Comparison of ENCODE assay signal across 12 cellular contexts in the genomic region with DNA sequence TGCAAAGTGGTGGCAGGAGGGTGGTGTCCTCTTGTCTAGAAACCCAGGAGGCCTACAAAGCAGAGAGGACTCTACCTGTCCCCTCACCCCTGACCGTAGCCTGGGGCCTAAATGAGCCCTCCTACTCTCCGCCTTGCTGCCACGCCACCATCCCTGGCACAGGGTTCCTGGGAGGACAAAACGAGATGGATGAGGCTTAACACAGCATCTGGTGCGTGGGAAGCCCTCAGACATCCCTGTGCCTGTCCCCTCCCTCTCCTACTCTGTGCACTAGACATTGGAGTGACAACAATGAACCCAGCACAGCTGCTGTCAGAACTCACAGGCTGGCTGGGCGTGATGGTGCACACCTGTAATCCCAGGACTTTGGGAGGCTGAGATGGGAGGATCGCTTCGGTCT. TPM values are rescaled to one million over a fixed set of nuclear protein-coding genes. Genes with fewer than 3 reads are reported as not detected.
DNase-seq lines count a peak whose midpoint lies in the region; ATAC-seq and TF ChIP-seq lines count a peak whose summit lies in the region.
"Had no signal": no experiment of that assay in that cellular context is flagged by ENCODE, and none has a peak within 500 bp of the region (broad histone marks: within the 10 kb centered on the region; RNA-seq: fewer than 3 reads in every experiment).

No MANE protein-coding gene starts in this region.

- ATAC-seq in gastroesophageal sphincter (no peak), gastrocnemius medialis (no peak), HG03354 (IDR thresholded peaks at IDR 0.05; ENCODE audit: poor library complexity, severe bottlenecking, unreplicated experiment) (no peak)

- H3K4me3 ChIP-seq in Caco-2 (ENCODE audit: low read depth, low read length) (no peak overlapping the region), gastroesophageal sphincter (no peak overlapping the region), gastrocnemius medialis (no peak overlapping the region)
- H3K4me3 ChIP-seq: cardiac muscle cell, ovary had no signal

- TF ChIP-seq POLR2A in gastroesophageal sphincter (IDR thresholded peaks at IDR 0.05): no peak
- no peak for TF ChIP-seq POLR2A in gastrocnemius medialis (IDR thresholded peaks at IDR 0.05)

- BruUV-seq in Caco-2 (replicated peaks; lab: Mats Ljungman, UMichigan): no TSS peak

- TF ChIP-seq CTCF in Caco-2 (IDR thresholded peaks at IDR 0.05; ENCODE audit: insufficient read depth in 1 of 2, low read depth in 1 of 2, low read length in 1 of 2, severe bottlenecking in 1 of 2, unreplicated experiment in 1 of 2) (no peak), RWPE1 (conservative IDR thresholded peaks at IDR 0.05; ENCODE audit: low read depth) (no peak), gastroesophageal sphincter (IDR thresholded peaks at IDR 0.05) (no peak), gastrocnemius medialis (IDR thresholded peaks at IDR 0.05 in 4 of 5, conservative IDR thresholded peaks at IDR 0.05 in 1 of 5) (no peak)

- POLR2A ChIA-PET in Caco-2 (lab: Charles Lee) (interaction anchor here (0.7 kb wide), 1 partner anchor 121 kb away, joined by 5 read pairs; no protein-coding TSS in a partner anchor), RWPE1 (lab: Yijun Ruan, JAX; ENCODE audit: low non-redundant PET) (no interaction called here)

- CTCF ChIA-PET in Caco-2 (lab: Charles Lee): interaction anchor here (0.5 to 2.5 kb wide), 27 partner anchors 9 to 257 kb away, joined by 3 to 26 read pairs (median 6); a partner anchor contains a TSS
- CTCF ChIA-PET in RWPE1 (lab: Yijun Ruan, JAX): interaction anchor here (0.6 to 2.5 kb wide), 12 partner anchors 21 to 1306 kb away, joined by 3 to 15 read pairs (median 4); no protein-coding TSS in a partner anchor

- H3K4me1 ChIP-seq in Caco-2: peaks cover 49% of the 10 kb centered on the region
- H3K4me1 ChIP-seq in gastroesophageal sphincter: peaks cover 0 to 30% (median 9%) of the 10 kb centered on the region in 3 donors
- H3K4me1 ChIP-seq in gastrocnemius medialis: peaks cover 11% of the 10 kb centered on the region in 2 donors

- DNase-seq in Caco-2 (no peak), RWPE1 (ENCODE audit: low spot score) (no peak), gastrocnemius medialis (no peak), RKO (ENCODE audit: low spot score) (no peak), cerebellum (ENCODE audit: low spot score) (no peak)
- DNase-seq in stimulated activated CD4-positive, alpha-beta T cell treated with anti-CD3 and anti-CD28 coated beads, Interleukin-15, amount 100 ng/mL, for 24 hours: no peak
- DNase-seq: SIG-M5 had no signal

- peak overlapping the region; percentile 96 for H3K27ac ChIP-seq in RWPE1
- H3K27ac ChIP-seq in gastroesophageal sphincter: peak overlapping the region; percentile 37 to 82 (median 76)
- peak overlapping the region; percentile 57 to 74 (median 68) for H3K27ac ChIP-seq in gastrocnemius medialis
- H3K27ac ChIP-seq: cardiac muscle cell, ovary had no signal

- intact Hi-C loops in Caco-2 (cut with micrococcal nuclease; ENCODE audit: unreplicated experiment) (loop anchor here (1.0 to 5.0 kb wide), 6 partner anchors 52 to 255 kb away; a partner anchor contains a TSS), gastrocnemius medialis (cut with DNase I; ENCODE audit: low total_unique reads) (loop anchor here (1.0 to 5.0 kb wide), 3 partner anchors 77 to 245 kb away; no protein-coding TSS in a partner anchor)

- peaks cover 10% of the 10 kb centered on the region for H3K36me3 Mint-ChIP-seq in Caco-2 (ENCODE audit: insufficient read depth, unreplicated experiment)

- peaks cover 52% of the 10 kb centered on the region for H3K4me1 Mint-ChIP-seq in Caco-2 (ENCODE audit: low read depth, unreplicated experiment)

- H3K9me3 Mint-ChIP-seq in Caco-2 (ENCODE audit: unreplicated experiment): peaks cover 18% of the 10 kb centered on the region

- H3K36me3 ChIP-seq in Caco-2 (ENCODE audit: control insufficient read depth, insufficient read depth, low read length): no peaks in the 10 kb centered on the region
- H3K36me3 ChIP-seq in gastroesophageal sphincter: no peaks in the 10 kb centered on the region
- no peaks in the 10 kb centered on the region for H3K36me3 ChIP-seq in gastrocnemius medialis
- H3K36me3 ChIP-seq: cardiac muscle cell, ovary, thoracic aorta had no signal

- TF ChIP-seq EP300 in gastroesophageal sphincter (IDR thresholded peaks at IDR 0.05): no peak

- 0 out of 2 replicates have a peak, but pooled peaks cover 3% of the 10 kb centered on the region for H3K9me3 ChIP-seq in Caco-2
- no peaks in the 10 kb centered on the region for H3K9me3 ChIP-seq in gastroesophageal sphincter
- H3K9me3 ChIP-seq in gastrocnemius medialis: no peaks in the 10 kb centered on the region
- H3K9me3 ChIP-seq: ovary, thoracic aorta had no signal

- H3K4me3 Mint-ChIP-seq in Caco-2 (ENCODE audit: unreplicated experiment): no peak overlapping the region

- H3K27me3 ChIP-seq in Caco-2 (replicated peaks; ENCODE audit: control insufficient read depth, insufficient read depth, low read length) (no peaks in the 10 kb centered on the region), gastroesophageal sphincter (no peaks in the 10 kb centered on the region), gastrocnemius medialis (no peaks in the 10 kb centered on the region)
- H3K27me3 ChIP-seq: cardiac muscle cell, ovary had no signal

- 79% methylated on average over 4 of the region's 8 CpGs; no CpG with 5 or more reads in 1 of the 2 donors for WGBS in gastroesophageal sphincter (ENCODE audit: low coverage in 1 of 2), 2 donors

- in situ Hi-C loops in gastrocnemius medialis (cut with MboI; ENCODE audit: low sequenced_read_pairs in 4 of 4): loop anchor here (5.0 to 25.0 kb wide), 6 partner anchors 107 to 1007 kb away; no protein-coding TSS in a partner anchor

- no peaks in the 10 kb centered on the region for H3K27me3 Mint-ChIP-seq in Caco-2 (ENCODE audit: insufficient read depth, unreplicated experiment)

- H3K27ac Mint-ChIP-seq in Caco-2 (ENCODE audit: unreplicated experiment): peak overlapping the region; percentile 97

RNA-seq across cellular contexts. Expression of a gene that starts 36.4 kb away (rescaled TPM):
- total RNA-seq in Caco-2 (2022) (156 and 165 TPM in 2 replicates), gastroesophageal sphincter (100 to 1,000 TPM in 2 of 4 donors, 10 to 100 TPM in 2; 72.1 to 249 (median 127) TPM), gastrocnemius medialis (10 to 100 TPM in 1 of 4 donors, 1 to 10 TPM in 3; 4.1 to 31.7 (median 7.2) TPM), cerebellum (140 TPM)
